In the genomic region with DNA sequence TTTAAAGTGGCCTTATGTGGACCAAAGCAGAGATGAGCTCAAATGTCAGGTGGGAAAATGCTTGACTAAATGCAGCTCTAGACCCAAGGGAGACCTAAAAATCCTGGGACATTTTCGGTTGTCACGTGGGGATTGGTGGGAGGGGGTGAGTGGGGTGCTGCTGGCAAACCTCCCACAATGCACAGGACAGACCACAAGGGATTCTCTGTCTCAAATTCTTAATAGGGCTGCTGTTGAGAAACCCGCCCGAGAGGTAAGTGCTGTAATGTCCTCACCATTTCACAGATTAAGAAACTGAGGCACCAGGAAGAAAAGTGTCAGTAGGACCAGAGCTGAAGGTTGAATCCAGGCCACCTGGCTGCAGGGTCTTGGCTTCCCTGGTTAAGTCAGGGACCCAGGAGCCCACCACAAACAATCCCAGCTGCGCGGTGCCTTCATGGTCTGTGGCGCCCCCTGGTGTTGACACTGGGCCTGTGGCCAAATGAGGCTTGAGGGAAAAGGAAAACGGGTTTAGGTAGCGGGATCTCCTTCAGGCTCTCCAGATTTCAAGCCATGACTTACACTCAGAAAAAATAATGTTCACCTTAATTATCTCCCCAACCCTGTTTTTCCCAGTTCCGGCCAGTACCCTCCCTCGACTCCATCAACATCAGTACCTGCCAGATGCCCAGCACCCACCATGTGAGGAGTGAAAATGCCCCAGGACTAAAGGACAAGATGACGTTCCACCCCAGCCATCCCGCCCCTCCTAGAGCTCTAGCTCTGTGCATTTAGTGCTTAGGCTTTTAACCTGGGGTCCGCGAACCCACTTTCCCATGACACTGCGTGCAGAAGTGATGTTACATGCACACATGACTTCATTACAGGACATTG, we compare ENCODE assay signal across 8 cellular contexts.
DNase-seq lines count a peak whose midpoint lies in the region; ATAC-seq and TF ChIP-seq lines count a peak whose summit lies in the region.

No MANE protein-coding gene starts in this region.

- ATAC-seq in GM19467 (IDR thresholded peaks at IDR 0.05; ENCODE audit: unreplicated experiment) = no peak
- ATAC-seq in HG02759 (IDR thresholded peaks at IDR 0.05; ENCODE audit: unreplicated experiment) = no peak

- H3K79me2 ChIP-seq in SU-DHL-6 (ENCODE audit: insufficient read depth, low read length) = no peaks in the 10 kb centered on the region

- no peak overlapping the region for H3K4me2 ChIP-seq in SU-DHL-6 (ENCODE audit: low read depth, low read length, poor library complexity, severe bottlenecking)

- H3F3A ChIP-seq in SU-DHL-6 (ENCODE audit: insufficient read depth) = no peaks in the 10 kb centered on the region

- DNase-seq in NK-92 treated with Interleukin-12 subunit alpha and Interleukin-12 subunit beta, amount 100 ng/mL, for 24 hours (lab: John Stamatoyannopoulos, UW) = peak; percentile 5
- no peak for DNase-seq in NK-92 (lab: John Stamatoyannopoulos, UW; ENCODE audit: unreplicated experiment)
- peak; percentile 23 for DNase-seq in astrocyte of the hippocampus (ENCODE audit: low read depth, low spot score)
- peak; percentile 27 for DNase-seq in kidney tubule cell (ENCODE audit: low spot score)
- DNase-seq in stimulated activated CD8-positive, alpha-beta memory T cell treated with anti-CD3 and anti-CD28 coated beads, Interleukin-4, amount 100 ng/mL, for 1 hour (ENCODE audit: low read depth in 2 of 2, low spot score in 1 of 2) = peak; percentile 36 to 39

- H4K20me1 ChIP-seq in SU-DHL-6 (ENCODE audit: low read depth, low read length) = no peaks in the 10 kb centered on the region

- H3K9ac ChIP-seq in SU-DHL-6 (ENCODE audit: low read length) = no peak overlapping the region

- no peaks in the 10 kb centered on the region for H3K9me2 ChIP-seq in SU-DHL-6 (replicated peaks; ENCODE audit: insufficient read depth, low read length)

- no peaks in the 10 kb centered on the region for H3K9me3 ChIP-seq in SU-DHL-6 (ENCODE audit: insufficient read depth, low read length)

- H3K4me3 ChIP-seq in SU-DHL-6 (ENCODE audit: insufficient read depth, low read length, poor library complexity, severe bottlenecking) = no peak overlapping the region

- H3K27ac ChIP-seq in SU-DHL-6 (ENCODE audit: low read depth, low read length) = no peak overlapping the region

- no peaks in the 10 kb centered on the region for H3K27me3 ChIP-seq in SU-DHL-6 (ENCODE audit: low read length)

- peak; percentile 89 for TF ChIP-seq CTCF in SU-DHL-6 (IDR thresholded peaks at IDR 0.05; ENCODE audit: insufficient read depth, low read length, poor library complexity, severe bottlenecking)

- no peaks in the 10 kb centered on the region for H3K36me3 ChIP-seq in SU-DHL-6 (ENCODE audit: low read length)

- no peak overlapping the region for H2AFZ ChIP-seq in SU-DHL-6 (ENCODE audit: low read depth, low read length, severe bottlenecking)
